ENCODE assay signal across 33 cellular contexts in genomic region chr7:121966538-121967332, GRCh38.
"Had no signal": no experiment of that assay in that cellular context is flagged by ENCODE, and none has a peak within 500 bp of the region (broad histone marks: within the 10 kb centered on the region; RNA-seq: fewer than 3 reads in every experiment).

No MANE protein-coding gene starts in this region.

- H3K27me3 ChIP-seq: gastrocnemius medialis, ovary, sigmoid colon, uterus had no signal

- DNase-seq: activated CD4-positive, alpha-beta T cell treated with anti-CD3 and anti-CD28 coated beads for 48 hours; activated CD4-positive, alpha-beta T cell treated with anti-CD3 and anti-CD28 coated beads, Interleukin-2, amount 50 U/mL, for 48 hours; activated CD8-positive, alpha-beta memory T cell treated with anti-CD3 and anti-CD28 coated beads for 24 hours; activated CD8-positive, alpha-beta memory T cell treated with anti-CD3 and anti-CD28 coated beads, Interleukin-2, amount 50 U/mL, for 4 hours; activated gamma-delta T cell; activated naive CD4-positive, alpha-beta T cell treated with anti-CD3 and anti-CD28 coated beads, Interleukin-2, amount 50 U/mL, for 16 hours; activated T-cell treated with anti-CD3 and anti-CD28 coated beads, Interleukin-2, amount 50 U/mL, for 24 hours; amygdala; dermis blood vessel endothelial cell; effector CD4-positive, alpha-beta T cell; gastrocnemius medialis; glutamatergic neuron; immature natural killer cell; kidney; left colon; naive B cell; nephron progenitor cell; ovary; retina; sigmoid colon; small intestine; stimulated activated CD4-positive, alpha-beta T cell treated with anti-CD3 and anti-CD28 coated beads, Interleukin-4, amount 100 ng/mL, for 24 hours; stimulated activated naive CD8-positive, alpha-beta T cell treated with anti-CD3 and anti-CD28 coated beads, Interleukin-15, amount 100 ng/mL, for 72 hours; substantia nigra; T-helper 9 cell; uterus had no signal

- H3K27me3 Mint-ChIP-seq: activated T-cell treated with anti-CD3 and anti-CD28 coated beads, Interleukin-2, amount 50 U/mL, for 24 hours; naive B cell; stimulated activated naive CD8-positive, alpha-beta T cell treated with anti-CD3 and anti-CD28 coated beads, Interleukin-15, amount 100 ng/mL, for 72 hours; type B pancreatic cell had no signal

- H3K4me3 Mint-ChIP-seq: activated T-cell treated with anti-CD3 and anti-CD28 coated beads, Interleukin-2, amount 50 U/mL, for 24 hours; immature natural killer cell; mesothelial cell of epicardium; naive B cell; nephron progenitor cell; stimulated activated effector memory CD8-positive, alpha-beta T cell treated with anti-CD3 and anti-CD28 coated beads, Interleukin-12 subunit alpha, Interleukin-12 subunit beta, amount 100 ng/mL, for 72 hours; stimulated activated naive CD8-positive, alpha-beta T cell treated with anti-CD3 and anti-CD28 coated beads, Interleukin-15, amount 100 ng/mL, for 72 hours; T-helper 1 cell treated with Interleukin-12 subunit alpha and Interleukin-12 subunit beta and Interleukin-4 antibody, amounts not matched to agents 30 μg/mL and 1 μg/mL, for 36 hours; type B pancreatic cell had no signal

- H3K9me3 Mint-ChIP-seq: mesothelial cell of epicardium; nephron progenitor cell; stimulated activated effector memory CD8-positive, alpha-beta T cell treated with anti-CD3 and anti-CD28 coated beads, Interleukin-12 subunit alpha, Interleukin-12 subunit beta, amount 100 ng/mL, for 72 hours; T-helper 1 cell treated with Interleukin-12 subunit alpha and Interleukin-12 subunit beta and Interleukin-4 antibody, amounts not matched to agents 30 μg/mL and 1 μg/mL, for 36 hours; type B pancreatic cell had no signal

- H3K4me3 ChIP-seq: gastrocnemius medialis, ovary, prostate gland, sigmoid colon, uterus had no signal

- H3K9me3 ChIP-seq: gastrocnemius medialis, ovary, prostate gland, sigmoid colon, uterus had no signal

- H3K36me3 Mint-ChIP-seq: immature natural killer cell; mesothelial cell of epicardium; naive B cell; stimulated activated effector memory CD8-positive, alpha-beta T cell treated with anti-CD3 and anti-CD28 coated beads, Interleukin-12 subunit alpha, Interleukin-12 subunit beta, amount 100 ng/mL, for 72 hours; type B pancreatic cell had no signal

- H3K27ac ChIP-seq: epithelial cell of prostate, gastrocnemius medialis, ovary, prostate gland, sigmoid colon, uterus, VCaP had no signal

- H3K36me3 ChIP-seq: gastrocnemius medialis, ovary, prostate gland, sigmoid colon, uterus had no signal

- H3K4me1 ChIP-seq: gastrocnemius medialis, prostate gland, sigmoid colon, uterus had no signal

- H3K27ac Mint-ChIP-seq: activated T-cell treated with anti-CD3 and anti-CD28 coated beads, Interleukin-2, amount 50 U/mL, for 24 hours; immature natural killer cell; mesothelial cell of epicardium; naive B cell; nephron progenitor cell; stimulated activated effector memory CD8-positive, alpha-beta T cell treated with anti-CD3 and anti-CD28 coated beads, Interleukin-12 subunit alpha, Interleukin-12 subunit beta, amount 100 ng/mL, for 72 hours; stimulated activated naive CD8-positive, alpha-beta T cell treated with anti-CD3 and anti-CD28 coated beads, Interleukin-15, amount 100 ng/mL, for 72 hours; T-helper 1 cell treated with Interleukin-12 subunit alpha and Interleukin-12 subunit beta and Interleukin-4 antibody, amounts not matched to agents 30 μg/mL and 1 μg/mL, for 36 hours; type B pancreatic cell had no signal

- H3K4me1 Mint-ChIP-seq: immature natural killer cell; mesothelial cell of epicardium; naive B cell; nephron progenitor cell; stimulated activated effector memory CD8-positive, alpha-beta T cell treated with anti-CD3 and anti-CD28 coated beads, Interleukin-12 subunit alpha, Interleukin-12 subunit beta, amount 100 ng/mL, for 72 hours; stimulated activated naive CD8-positive, alpha-beta T cell treated with anti-CD3 and anti-CD28 coated beads, Interleukin-15, amount 100 ng/mL, for 72 hours had no signal
